Comparison of ENCODE assay signal across 13 cellular contexts in the genomic region with DNA sequence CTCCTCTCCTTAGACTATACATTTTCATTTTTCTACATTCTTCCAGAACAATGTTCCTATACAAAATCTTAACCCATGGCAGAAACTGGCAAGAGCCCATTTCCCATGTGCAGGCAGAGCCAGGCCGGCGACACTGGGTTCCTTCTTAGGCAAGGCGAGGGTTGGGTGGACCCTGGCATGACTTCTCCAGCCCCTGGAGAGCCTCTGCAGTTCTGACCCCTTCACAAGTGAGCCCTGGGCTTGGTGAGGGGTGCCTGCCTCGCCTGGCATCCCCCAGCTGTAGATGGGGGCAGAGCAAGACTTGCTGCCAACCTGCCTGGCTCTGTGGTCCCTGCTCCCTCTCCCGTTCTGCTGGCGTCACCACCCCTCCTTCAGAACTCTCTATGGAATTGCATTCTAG. TPM values are rescaled to one million over a fixed set of nuclear protein-coding genes. Genes with fewer than 3 reads are reported as not detected.
DNase-seq lines count a peak whose midpoint lies in the region; ATAC-seq and TF ChIP-seq lines count a peak whose summit lies in the region.
"Had no signal": no experiment of that assay in that cellular context is flagged by ENCODE, and none has a peak within 500 bp of the region (broad histone marks: within the 10 kb centered on the region; RNA-seq: fewer than 3 reads in every experiment).

No MANE protein-coding gene starts in this region.

- H3K4me1 Mint-ChIP-seq in activated T-helper 1 cell treated with anti-CD3 and anti-CD28 coated beads, Interleukin-12 subunit alpha, Interleukin-12 subunit beta, Interleukin-2, Interleukin-4 antibody, amounts not matched to agents 30 ng/mL and 10 ng/mL and 1 ng/mL, durations not matched to agents 14 hours and 24 hours and 36 hours (ENCODE audit: low read depth): peaks cover 87% of the 10 kb centered on the region

- H3K36me3 Mint-ChIP-seq in activated T-helper 1 cell treated with anti-CD3 and anti-CD28 coated beads, Interleukin-12 subunit alpha, Interleukin-12 subunit beta, Interleukin-2, Interleukin-4 antibody, amounts not matched to agents 30 ng/mL and 10 ng/mL and 1 ng/mL, durations not matched to agents 14 hours and 24 hours and 36 hours (ENCODE audit: low read depth): peaks cover 34% of the 10 kb centered on the region

- DNase-seq in right atrium auricular region (ENCODE audit: low spot score) (no peak), Right ventricle myocardium inferior (ENCODE audit: missing footprints) (no peak), mesenteric fat pad (ENCODE audit: low spot score) (peak; percentile 74), upper lobe of left lung (no peak), SHP77 treated with DMSO at 0.1 percent for 48 hours (lab: John Stamatoyannopoulos, UW) (no peak), NCI-H1436 (lab: John Stamatoyannopoulos, UW) (no peak)
- no peak for DNase-seq in activated T-helper 1 cell treated with anti-CD3 and anti-CD28 coated beads, Interleukin-12 subunit alpha, Interleukin-12 subunit beta, Interleukin-2, Interleukin-4 antibody, amounts not matched to agents 30 ng/mL and 10 ng/mL and 1 ng/mL, durations not matched to agents 14 hours and 24 hours and 36 hours (ENCODE audit: low spot score)
- DNase-seq: C1 segment of cervical spinal cord, kidney, MV-4-11 had no signal

- H3K36me3 ChIP-seq in right atrium auricular region: no peaks in the 10 kb centered on the region
- H3K36me3 ChIP-seq in upper lobe of left lung: peaks cover 0 to 5% (median 0%) of the 10 kb centered on the region in 4 donors
- H3K36me3 ChIP-seq: SJSA1 had no signal

- H3K4me1 ChIP-seq in right atrium auricular region (peaks cover 0 to 95% of the 10 kb centered on the region in 2 donors), upper lobe of left lung (peaks cover 55 to 96% (median 78%) of the 10 kb centered on the region in 4 donors)
- H3K4me1 ChIP-seq: SJSA1 had no signal

- no peaks in the 10 kb centered on the region for H3K9me3 Mint-ChIP-seq in activated T-helper 1 cell treated with anti-CD3 and anti-CD28 coated beads, Interleukin-12 subunit alpha, Interleukin-12 subunit beta, Interleukin-2, Interleukin-4 antibody, amounts not matched to agents 30 ng/mL and 10 ng/mL and 1 ng/mL, durations not matched to agents 14 hours and 24 hours and 36 hours

- TF ChIP-seq CTCF in right atrium auricular region (IDR thresholded peaks at IDR 0.05): no peak
- no peak for TF ChIP-seq CTCF in upper lobe of left lung (IDR thresholded peaks at IDR 0.05)

- no peak for TF ChIP-seq POLR2A in upper lobe of left lung (IDR thresholded peaks at IDR 0.05)

- no peaks in the 10 kb centered on the region for H3K27me3 Mint-ChIP-seq in activated T-helper 1 cell treated with anti-CD3 and anti-CD28 coated beads, Interleukin-12 subunit alpha, Interleukin-12 subunit beta, Interleukin-2, Interleukin-4 antibody, amounts not matched to agents 30 ng/mL and 10 ng/mL and 1 ng/mL, durations not matched to agents 14 hours and 24 hours and 36 hours (ENCODE audit: insufficient read depth)

- H3K9me3 ChIP-seq in right atrium auricular region (no peaks in the 10 kb centered on the region), upper lobe of left lung (no peaks in the 10 kb centered on the region)
- H3K9me3 ChIP-seq: SJSA1 had no signal

- H3K27me3 ChIP-seq in right atrium auricular region (no peaks in the 10 kb centered on the region), upper lobe of left lung (no peaks in the 10 kb centered on the region)

- peak overlapping the region; percentile 97 for H3K27ac Mint-ChIP-seq in activated T-helper 1 cell treated with anti-CD3 and anti-CD28 coated beads, Interleukin-12 subunit alpha, Interleukin-12 subunit beta, Interleukin-2, Interleukin-4 antibody, amounts not matched to agents 30 ng/mL and 10 ng/mL and 1 ng/mL, durations not matched to agents 14 hours and 24 hours and 36 hours

- intact Hi-C loops in Right ventricle myocardium inferior (cut with DNase I): no loop called here
- intact Hi-C loops in activated T-helper 1 cell treated with anti-CD3 and anti-CD28 coated beads, Interleukin-12 subunit alpha, Interleukin-12 subunit beta, Interleukin-2, Interleukin-4 antibody, amounts not matched to agents 30 ng/mL and 10 ng/mL and 1 ng/mL, durations not matched to agents 14 hours and 24 hours and 36 hours (cut with micrococcal nuclease): no loop called here

- no peak for ATAC-seq in Right ventricle myocardium inferior
- no peak for ATAC-seq in upper lobe of left lung (ENCODE audit: low FRiP score in 2 of 2)
- ATAC-seq in GM19463 (IDR thresholded peaks at IDR 0.05; ENCODE audit: unreplicated experiment): no peak

- H3K27ac ChIP-seq in right atrium auricular region (peak overlapping the region; percentile 25 to 39), upper lobe of left lung (peak overlapping the region; percentile 28 to 98 (median 96))
- H3K27ac ChIP-seq: SJSA1, VCaP had no signal

- H3K4me3 ChIP-seq in right atrium auricular region (no peak overlapping the region), upper lobe of left lung (no peak overlapping the region)
- H3K4me3 ChIP-seq: SJSA1 had no signal

- 51 to 71% methylated on average over 6 of the region's 6 CpGs for WGBS in upper lobe of left lung, 2 donors

- H3K4me3 Mint-ChIP-seq in activated T-helper 1 cell treated with anti-CD3 and anti-CD28 coated beads, Interleukin-12 subunit alpha, Interleukin-12 subunit beta, Interleukin-2, Interleukin-4 antibody, amounts not matched to agents 30 ng/mL and 10 ng/mL and 1 ng/mL, durations not matched to agents 14 hours and 24 hours and 36 hours: peak overlapping the region; percentile 75

- no peak for TF ChIP-seq EP300 in upper lobe of left lung (IDR thresholded peaks at IDR 0.05)

RNA-seq across cellular contexts. Expression of a gene that starts 5.0 kb away (rescaled TPM):
- total RNA-seq in right atrium auricular region (10 to 100 TPM; 53.8 to 74.9 TPM), Right ventricle myocardium inferior (121 TPM), mesenteric fat pad (175 TPM), upper lobe of left lung (100 to 1,000 TPM in 2 of 6 donors, 10 to 100 TPM in 4; 61.0 to 107 (median 77.5) TPM)
- 125 and 130 TPM in 2 replicates for total RNA-seq in activated T-helper 1 cell treated with anti-CD3 and anti-CD28 coated beads, Interleukin-12 subunit alpha, Interleukin-12 subunit beta, Interleukin-2, Interleukin-4 antibody, amounts not matched to agents 30 ng/mL and 10 ng/mL and 1 ng/mL, durations not matched to agents 14 hours and 24 hours and 36 hours
- total RNA-seq: SJSA1 had no signal
